ENCODE assay signal across 1 cellular context in the genomic region with DNA sequence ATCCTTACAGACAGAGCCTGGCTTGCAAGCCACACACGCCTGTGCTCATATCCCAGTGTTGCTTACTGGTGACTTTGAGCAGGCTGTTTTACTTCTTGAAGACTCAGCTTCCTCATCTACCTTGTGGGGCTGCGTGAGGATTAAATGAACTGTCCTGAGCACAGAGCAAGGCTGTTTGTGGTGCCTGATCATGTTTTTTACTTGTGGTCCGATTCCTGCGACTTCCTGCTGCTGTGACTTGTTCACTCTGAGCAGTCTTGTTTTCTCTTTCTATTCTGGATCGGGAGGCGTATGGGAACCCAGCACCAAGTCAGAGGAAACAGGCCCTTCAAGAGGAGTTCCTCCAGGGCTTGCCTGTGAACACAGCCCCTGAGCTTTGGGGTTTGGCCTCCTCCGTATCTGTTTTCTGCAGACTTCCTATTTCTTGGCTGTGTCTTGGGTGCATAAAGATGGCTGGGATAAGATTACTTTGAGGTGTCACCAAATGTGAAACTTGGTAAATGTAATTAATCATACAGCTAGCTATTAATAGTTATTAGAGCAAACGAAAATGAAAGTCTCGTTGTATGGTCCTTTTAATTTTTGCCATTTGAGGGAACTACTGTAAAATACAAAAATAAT.
TF ChIP-seq lines count a peak whose summit lies in the region.

No MANE protein-coding gene starts in this region.

TF ChIP-seq in K562, 482 proteins besides CTCF, POLR2A, EP300 and RAD21 (continued from another document and continues in another):
- TF ChIP-seq, protein P1, sequence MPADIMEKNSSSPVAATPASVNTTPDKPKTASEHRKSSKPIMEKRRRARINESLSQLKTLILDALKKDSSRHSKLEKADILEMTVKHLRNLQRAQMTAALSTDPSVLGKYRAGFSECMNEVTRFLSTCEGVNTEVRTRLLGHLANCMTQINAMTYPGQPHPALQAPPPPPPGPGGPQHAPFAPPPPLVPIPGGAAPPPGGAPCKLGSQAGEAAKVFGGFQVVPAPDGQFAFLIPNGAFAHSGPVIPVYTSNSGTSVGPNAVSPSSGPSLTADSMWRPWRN (IDR thresholded peaks at IDR 0.05; ENCODE audit: low read depth) = no peak
- TF ChIP-seq ZC3H8 (IDR thresholded peaks at IDR 0.05) = no peak
- no peak for TF ChIP-seq MTF1 (CRISPR knock-in tag; IDR thresholded peaks at IDR 0.05; ENCODE audit: borderline replicate concordance)
- no peak for TF ChIP-seq ZBTB2 (IDR thresholded peaks at IDR 0.05)
- TF ChIP-seq ZNF197 (CRISPR knock-in tag; IDR thresholded peaks at IDR 0.05; ENCODE audit: low read depth) = no peak
- TF ChIP-seq ZNF121 (CRISPR knock-in tag; conservative IDR thresholded peaks at IDR 0.05) = no peak
- TF ChIP-seq HNRNPK (IDR thresholded peaks at IDR 0.05; ENCODE audit: low read depth, low read length, poor library complexity, severe bottlenecking) = no peak
- TF ChIP-seq BCL6 (CRISPR knock-in tag; IDR thresholded peaks at IDR 0.05) = no peak
- no peak for TF ChIP-seq NBN (IDR thresholded peaks at IDR 0.05; ENCODE audit: low read depth)
- TF ChIP-seq CEBPG (CRISPR knock-in tag; IDR thresholded peaks at IDR 0.05) = no peak
- no peak for TF ChIP-seq CEBPG (tag; conservative IDR thresholded peaks at IDR 0.05 in 1 of 2, IDR thresholded peaks at IDR 0.05 in 1 of 2)
- TF ChIP-seq SMARCB1 (IDR thresholded peaks at IDR 0.05; ENCODE audit: insufficient read length, low read depth) = no peak
- TF ChIP-seq KLF13 (tag; IDR thresholded peaks at IDR 0.05; ENCODE audit: borderline replicate concordance, low read depth) = no peak
- TF ChIP-seq NFXL1 (CRISPR knock-in tag; IDR thresholded peaks at IDR 0.05) = no peak
- no peak for TF ChIP-seq AFF4 (CRISPR knock-in tag; IDR thresholded peaks at IDR 0.05)
- TF ChIP-seq MAZ (CRISPR knock-in tag; conservative IDR thresholded peaks at IDR 0.05 in 1 of 2, IDR thresholded peaks at IDR 0.05 in 1 of 2) = no peak
- peak; percentile 79 for TF ChIP-seq MEF2A (IDR thresholded peaks at IDR 0.05; ENCODE audit: control insufficient read depth, low read depth, low read length)
- no peak for TF ChIP-seq IRF9 (tag; IDR thresholded peaks at IDR 0.05)
- no peak for TF ChIP-seq ZNF695 (CRISPR knock-in tag; IDR thresholded peaks at IDR 0.05)
- no peak for TF ChIP-seq KDM5B (IDR thresholded peaks at IDR 0.05; ENCODE audit: insufficient replicate concordance, low read depth, low read length)
- peak in 1 of 2 experiments; percentile 81; a peak in 1 of 4 replicates for TF ChIP-seq ZMIZ1 (IDR thresholded peaks at IDR 0.05; ENCODE audit: low read depth in 2 of 2, low read length in 2 of 2)
- TF ChIP-seq MECOM (CRISPR knock-in tag; IDR thresholded peaks at IDR 0.05) = no peak
- TF ChIP-seq SMARCE1 (IDR thresholded peaks at IDR 0.05) = peak; percentile 80
- no peak for TF ChIP-seq BRD4 (IDR thresholded peaks at IDR 0.05)
- TF ChIP-seq ZNF12 (CRISPR knock-in tag; IDR thresholded peaks at IDR 0.05) = peak; percentile 91
- TF ChIP-seq ILK (tag; IDR thresholded peaks at IDR 0.05; ENCODE audit: borderline replicate concordance, low read depth) = no peak
- TF ChIP-seq CHCHD3 (CRISPR knock-in tag; IDR thresholded peaks at IDR 0.05) = no peak
- no peak for TF ChIP-seq CHAMP1 (IDR thresholded peaks at IDR 0.05)
- no peak for TF ChIP-seq NCOA2 (IDR thresholded peaks at IDR 0.05; ENCODE audit: partially characterized antibody in 2 of 2)
- no peak for TF ChIP-seq ZNF146 (CRISPR knock-in tag; IDR thresholded peaks at IDR 0.05; ENCODE audit: unreplicated experiment)
- TF ChIP-seq U2AF2 (optimal IDR thresholded peaks at IDR 0.05; ENCODE audit: low read depth, low read length) = no peak
- TF ChIP-seq PCBP2 (IDR thresholded peaks at IDR 0.05; ENCODE audit: low read depth, low read length, poor library complexity, severe bottlenecking) = no peak
- no peak for TF ChIP-seq ZNF274 (IDR thresholded peaks at IDR 0.05; ENCODE audit: borderline replicate concordance, low read depth, low read length)
- no peak for TF ChIP-seq ERF (CRISPR knock-in tag; IDR thresholded peaks at IDR 0.05)
- TF ChIP-seq ZBTB17 (CRISPR knock-in tag; IDR thresholded peaks at IDR 0.05) = no peak
- no peak for TF ChIP-seq LCOR (CRISPR knock-in tag; IDR thresholded peaks at IDR 0.05)
- no peak for TF ChIP-seq RBM14 (IDR thresholded peaks at IDR 0.05; ENCODE audit: borderline replicate concordance, insufficient read depth, low read depth, low read length)
- no peak for TF ChIP-seq SAP30 (IDR thresholded peaks at IDR 0.05; ENCODE audit: borderline replicate concordance, insufficient read depth, low read depth, low read length, poor library complexity, severe bottlenecking)
- no peak for TF ChIP-seq XRCC3 (IDR thresholded peaks at IDR 0.05)
- TF ChIP-seq PREB (CRISPR knock-in tag; IDR thresholded peaks at IDR 0.05) = no peak
- no peak for TF ChIP-seq GABPB1 (CRISPR knock-in tag; IDR thresholded peaks at IDR 0.05)
